8 cellular contexts compared by ENCODE assay signal in the genomic region with DNA sequence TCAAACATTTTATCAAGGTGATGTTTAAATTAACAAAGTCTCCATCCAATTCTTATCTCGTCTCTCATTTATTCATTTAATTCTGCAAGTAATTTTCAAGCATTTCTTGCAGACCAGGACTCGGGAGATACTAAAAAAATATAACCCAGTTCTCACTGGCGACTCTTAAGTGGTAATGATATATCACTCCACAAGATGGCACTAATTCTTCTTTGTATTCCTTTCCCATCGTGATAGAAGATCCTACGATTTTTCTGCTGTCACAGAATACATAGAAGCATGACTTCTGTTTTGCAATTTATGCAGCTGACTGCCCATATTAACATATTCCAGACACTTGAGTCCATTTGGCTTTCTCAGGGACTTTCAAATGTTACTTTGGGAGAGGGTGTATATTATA.
DNase-seq lines count a peak whose midpoint lies in the region; ATAC-seq and TF ChIP-seq lines count a peak whose summit lies in the region.

No MANE protein-coding gene starts in this region.

- H3K36me3 ChIP-seq in tibial nerve = no peaks in the 10 kb centered on the region

- H3K4me3 ChIP-seq in GM12865 (ENCODE audit: low read depth, low read length) = no peak overlapping the region
- H3K4me3 ChIP-seq in tibial nerve = no peak overlapping the region

- TF ChIP-seq CTCF in 22Rv1 (IDR thresholded peaks at IDR 0.05) = peak; percentile 52
- no peak for TF ChIP-seq CTCF in GM12865 (IDR thresholded peaks at IDR 0.05; ENCODE audit: insufficient read depth, low read depth, low read length, missing control alignments)
- peak in 4 of 5 experiments; percentile 28 to 45 (median 35) for TF ChIP-seq CTCF in tibial nerve (IDR thresholded peaks at IDR 0.05)

- peak; percentile 3 for DNase-seq in GM12865 (ENCODE audit: low read depth)
- DNase-seq in NCI-H82 treated with DMSO at 0.1 percent for 48 hours (lab: John Stamatoyannopoulos, UW; ENCODE audit: unreplicated experiment) = peak; percentile 19
- DNase-seq in fibroblast of gingiva (ENCODE audit: low read depth) = peak; percentile 32
- no peak for DNase-seq in tibial nerve (ENCODE audit: low spot score in 2 of 2)
- no peak for DNase-seq in NCI-H774 (lab: John Stamatoyannopoulos, UW)

- no peak overlapping the region for H3K27ac ChIP-seq in 22Rv1
- H3K27ac ChIP-seq in tibial nerve = no peak overlapping the region

- WGBS in tibial nerve, 2 donors = 9 to 10% methylated on average over 5 of the region's 5 CpGs

- no peaks in the 10 kb centered on the region for H3K9me3 ChIP-seq in tibial nerve

- H3K27me3 ChIP-seq in tibial nerve = no peaks in the 10 kb centered on the region

- ATAC-seq in HG03196 (IDR thresholded peaks at IDR 0.05; ENCODE audit: unreplicated experiment) (no peak), HG03045 (IDR thresholded peaks at IDR 0.05; ENCODE audit: unreplicated experiment) (no peak)

- H3K4me1 ChIP-seq in tibial nerve = no peaks in the 10 kb centered on the region

- no peak for TF ChIP-seq EP300 in tibial nerve (IDR thresholded peaks at IDR 0.05)

- TF ChIP-seq POLR2A in tibial nerve (IDR thresholded peaks at IDR 0.05) = no peak

Comparison
In these comparisons a context has a peak if more than half of its experiments do, and no peak if none do; other contexts are left out.
1. DNase-seq: peak in GM12865 (single experiment), NCI-H82 treated with DMSO at 0.1 percent for 48 hours (single experiment) and fibroblast of gingiva (single experiment); none in tibial nerve (0 of 2) and NCI-H774 (single experiment).